Comparison of ENCODE assay signal across 27 cellular contexts in genomic region chr12:47166365-47166764, GRCh38.
"Had no signal": no experiment of that assay in that cellular context is flagged by ENCODE, and none has a peak within 500 bp of the region (broad histone marks: within the 10 kb centered on the region; RNA-seq: fewer than 3 reads in every experiment).

No MANE protein-coding gene starts in this region.

- H3K9me3 ChIP-seq: neutrophil, pancreas, prostate gland, testis, tibial artery had no signal

- H3K27ac Mint-ChIP-seq: stimulated activated memory B cell treated with anti-CD40 and anti-IgM and Interleukin-4, amounts not matched to agents 10 μg/mL and 1 μg/mL and 100 μg/mL, for 72 hours; type B pancreatic cell had no signal

- DNase-seq: dermis blood vessel endothelial cell; effector memory CD4-positive, alpha-beta T cell; esophagus squamous epithelium; foreskin melanocyte; glutamatergic neuron; heart right ventricle; hypothalamus; mesenchymal stem cell; midbrain; naive thymus-derived CD8-positive, alpha-beta T cell; stimulated activated CD4-positive, alpha-beta T cell treated with anti-CD3 and anti-CD28 coated beads, Interleukin-2, amount 100 ng/mL, for 24 hours; stimulated activated CD4-positive, alpha-beta T cell treated with anti-CD3 and anti-CD28 coated beads, Interleukin-4, amount 100 ng/mL, for 24 hours; stimulated activated naive CD8-positive, alpha-beta T cell treated with anti-CD3 and anti-CD28 coated beads, Interleukin-15, Interleukin-2, amounts not matched to agents 100 U/mL and 50 U/mL, for 24 hours; substantia nigra; tibial artery had no signal

- H3K36me3 ChIP-seq: esophagus squamous epithelium, heart right ventricle, neutrophil, pancreas, prostate gland, right atrium auricular region had no signal

- H3K27ac ChIP-seq: coronary artery, esophagus squamous epithelium, heart right ventricle, neutrophil, prostate gland, right atrium auricular region, tibial artery had no signal

- H3K27me3 ChIP-seq: esophagus squamous epithelium, heart right ventricle, neutrophil, pancreas, right atrium auricular region, testis, tibial artery had no signal

- H3K27me3 Mint-ChIP-seq: naive thymus-derived CD8-positive, alpha-beta T cell; stimulated activated memory B cell treated with anti-CD40 and anti-IgM and Interleukin-4, amounts not matched to agents 10 μg/mL and 1 μg/mL and 100 μg/mL, for 72 hours; type B pancreatic cell had no signal

- ATAC-seq: heart right ventricle; naive thymus-derived CD8-positive, alpha-beta T cell; sciatic nerve; stimulated activated memory B cell treated with anti-CD40 and anti-IgM and Interleukin-4, amounts not matched to agents 10 μg/mL and 1 μg/mL and 100 μg/mL, for 72 hours; stimulated activated naive CD8-positive, alpha-beta T cell treated with anti-CD3 and anti-CD28 coated beads, Interleukin-15, Interleukin-2, amounts not matched to agents 100 U/mL and 50 U/mL, for 24 hours had no signal

- H3K4me1 ChIP-seq: esophagus squamous epithelium, heart right ventricle, prostate gland, right atrium auricular region, tibial artery had no signal

- H3K4me3 Mint-ChIP-seq: naive thymus-derived CD8-positive, alpha-beta T cell; neural crest cell; stimulated activated memory B cell treated with anti-CD40 and anti-IgM and Interleukin-4, amounts not matched to agents 10 μg/mL and 1 μg/mL and 100 μg/mL, for 72 hours; type B pancreatic cell had no signal

- H3K4me3 ChIP-seq: coronary artery, esophagus squamous epithelium, heart right ventricle, lung, pancreas, prostate gland, right atrium auricular region, testis, tibial artery had no signal

- FAIRE-seq: keratinocyte, pancreas had no signal
